11 cellular contexts compared by ENCODE assay signal in the genomic region with DNA sequence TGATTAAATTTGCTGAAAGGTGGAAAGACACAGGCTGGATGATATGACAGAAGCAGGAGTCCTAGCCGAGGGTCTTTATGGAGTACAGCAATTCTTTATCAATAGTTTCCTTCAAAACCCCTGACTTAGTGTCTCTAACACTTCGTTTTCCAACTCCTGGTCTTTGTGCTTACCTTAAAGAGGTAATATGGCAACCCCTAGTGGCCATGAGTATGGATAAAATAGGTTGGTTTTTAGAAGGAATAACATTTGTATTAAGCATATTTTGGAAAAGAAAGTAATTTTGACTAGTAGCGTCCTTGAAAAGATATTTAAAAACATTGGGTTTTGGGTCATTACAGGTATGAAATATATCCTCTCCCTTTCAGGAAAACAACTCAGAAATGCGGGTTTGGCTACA. TPM values are rescaled to one million over a fixed set of nuclear protein-coding genes. Genes with fewer than 3 reads are reported as not detected.
A peak's percentile ranks its signal among the peaks of the same experiment; 100 is the strongest.
DNase-seq lines count a peak whose midpoint lies in the region; ATAC-seq, FAIRE-seq and TF ChIP-seq lines count a peak whose summit lies in the region.
"Had no signal": no experiment of that assay in that cellular context is flagged by ENCODE, and none has a peak within 500 bp of the region (broad histone marks: within the 10 kb centered on the region; RNA-seq: fewer than 3 reads in every experiment).

No MANE protein-coding gene starts in this region.

- H3F3A ChIP-seq in OCI-LY1 (ENCODE audit: insufficient read depth, low read length) = no peaks in the 10 kb centered on the region

- H2AFZ ChIP-seq in OCI-LY1 (ENCODE audit: low read length) = no peak overlapping the region

- H3K4me2 ChIP-seq in A549 = no peak overlapping the region
- no peak overlapping the region for H3K4me2 ChIP-seq in OCI-LY1 (ENCODE audit: low read length)

- H3K27ac ChIP-seq in A549 = no peak overlapping the region
- H3K27ac ChIP-seq in OCI-LY1 (ENCODE audit: low read depth, low read length, poor library complexity, severe bottlenecking) = no peak overlapping the region

- no peak overlapping the region for H3K4me3 ChIP-seq in A549
- no peak overlapping the region for H3K4me3 ChIP-seq in OCI-LY1 (ENCODE audit: low read depth, low read length, poor library complexity, severe bottlenecking)
- H3K4me3 ChIP-seq in foreskin fibroblast (ENCODE audit: low read depth in 1 of 2, low read length in 2 of 2) = no peak overlapping the region

- no peaks in the 10 kb centered on the region for H3K9me2 ChIP-seq in OCI-LY1 (ENCODE audit: low read depth, low read length)

- H3K27me3 Mint-ChIP-seq in T-helper 2 cell treated with Interferon-gamma antibody and Interleukin-4, amounts not matched to agents 5 μg/mL and 100 μg/mL, for 36 hours (ENCODE audit: low read depth) = no peaks in the 10 kb centered on the region
- H3K27me3 Mint-ChIP-seq in activated CD4-positive, alpha-beta T cell treated with anti-CD3 and anti-CD28 coated beads, Interleukin-2, amount 10 ng/mL, durations not matched to agents 24 days and 14 days = peaks cover 2% of the 10 kb centered on the region

- TF ChIP-seq CTCF in A549 (IDR thresholded peaks at IDR 0.05) = peak; percentile 40
- TF ChIP-seq CTCF in OCI-LY1 (IDR thresholded peaks at IDR 0.05; ENCODE audit: low read length) = peak; percentile 42
- peak; percentile 31 for TF ChIP-seq CTCF in foreskin fibroblast (IDR thresholded peaks at IDR 0.05; ENCODE audit: low read depth, low read length)

- H3K9me3 Mint-ChIP-seq in T-helper 2 cell treated with Interferon-gamma antibody and Interleukin-4, amounts not matched to agents 5 μg/mL and 100 μg/mL, for 36 hours = no peaks in the 10 kb centered on the region
- no peaks in the 10 kb centered on the region for H3K9me3 Mint-ChIP-seq in activated CD4-positive, alpha-beta T cell treated with anti-CD3 and anti-CD28 coated beads, Interleukin-2, amount 10 ng/mL, durations not matched to agents 24 days and 14 days

- no peak for TF ChIP-seq POLR2A in A549 (IDR thresholded peaks at IDR 0.05; ENCODE audit: low read length)

- no peaks in the 10 kb centered on the region for H3K79me2 ChIP-seq in OCI-LY1 (ENCODE audit: insufficient read depth, low read length)

- intact Hi-C loops in activated CD4-positive, alpha-beta T cell treated with anti-CD3 and anti-CD28 coated beads, Interleukin-2, amount 10 ng/mL, durations not matched to agents 24 days and 14 days (cut with micrococcal nuclease) = loop anchor here (10.0 kb wide), 1 partner anchor 342 kb away; no protein-coding TSS in a partner anchor

- H4K20me1 ChIP-seq in OCI-LY1 (ENCODE audit: insufficient read depth, low read length) = no peaks in the 10 kb centered on the region

- peak; percentile 39 to 61; a peak in 4 of 5 replicates for TF ChIP-seq RAD21 in A549 (conservative IDR thresholded peaks at IDR 0.05 in 1 of 2, IDR thresholded peaks at IDR 0.05 in 1 of 2)

- no peaks in the 10 kb centered on the region for H3K4me1 ChIP-seq in A549
- no peaks in the 10 kb centered on the region for H3K4me1 ChIP-seq in OCI-LY1 (ENCODE audit: insufficient read depth, low read length, severe bottlenecking)

- H3K4me1 Mint-ChIP-seq in T-helper 2 cell treated with Interferon-gamma antibody and Interleukin-4, amounts not matched to agents 5 μg/mL and 100 μg/mL, for 36 hours (ENCODE audit: low read depth) = no peaks in the 10 kb centered on the region
- no peaks in the 10 kb centered on the region for H3K4me1 Mint-ChIP-seq in activated CD4-positive, alpha-beta T cell treated with anti-CD3 and anti-CD28 coated beads, Interleukin-2, amount 10 ng/mL, durations not matched to agents 24 days and 14 days

- H3K36me3 ChIP-seq in OCI-LY1 (ENCODE audit: insufficient read depth, low read length) = no peaks in the 10 kb centered on the region

- no peak overlapping the region for H3K4me3 Mint-ChIP-seq in T-helper 2 cell treated with Interferon-gamma antibody and Interleukin-4, amounts not matched to agents 5 μg/mL and 100 μg/mL, for 36 hours
- H3K4me3 Mint-ChIP-seq in activated CD4-positive, alpha-beta T cell treated with anti-CD3 and anti-CD28 coated beads, Interleukin-2, amount 10 ng/mL, durations not matched to agents 24 days and 14 days = no peak overlapping the region

- H3K27me3 ChIP-seq in OCI-LY1 (ENCODE audit: insufficient read depth, low read length) = no peaks in the 10 kb centered on the region

- WGBS in A549 (ENCODE audit: missing lambda C conversion rate) = 1% methylated on average over 4 of the region's 4 CpGs

- no peak overlapping the region for H3K9ac ChIP-seq in OCI-LY1 (ENCODE audit: low read length)

- H3K27ac Mint-ChIP-seq in T-helper 2 cell treated with Interferon-gamma antibody and Interleukin-4, amounts not matched to agents 5 μg/mL and 100 μg/mL, for 36 hours = no peak overlapping the region
- H3K27ac Mint-ChIP-seq in activated CD4-positive, alpha-beta T cell treated with anti-CD3 and anti-CD28 coated beads, Interleukin-2, amount 10 ng/mL, durations not matched to agents 24 days and 14 days = no peak overlapping the region

- H3K36me3 Mint-ChIP-seq in T-helper 2 cell treated with Interferon-gamma antibody and Interleukin-4, amounts not matched to agents 5 μg/mL and 100 μg/mL, for 36 hours (ENCODE audit: low read depth) = no peaks in the 10 kb centered on the region
- H3K36me3 Mint-ChIP-seq in activated CD4-positive, alpha-beta T cell treated with anti-CD3 and anti-CD28 coated beads, Interleukin-2, amount 10 ng/mL, durations not matched to agents 24 days and 14 days (ENCODE audit: low read depth) = no peaks in the 10 kb centered on the region

- ATAC-seq in A549 (peak in 1 of 2 experiments; percentile 76; a peak in 3 of 6 replicates), GM19043 (IDR thresholded peaks at IDR 0.05; ENCODE audit: low read depth, unreplicated experiment) (peak; percentile 55), HG02588 (IDR thresholded peaks at IDR 0.05; ENCODE audit: unreplicated experiment) (no peak), GM19035 (IDR thresholded peaks at IDR 0.05; ENCODE audit: unreplicated experiment) (no peak)

- FAIRE-seq in A549 (lab: Jason Lieb, UNC) = no peak

- no peaks in the 10 kb centered on the region for H3K9me3 ChIP-seq in A549
- H3K9me3 ChIP-seq in OCI-LY1 (ENCODE audit: low read length) = no peaks in the 10 kb centered on the region

- CTCF ChIA-PET in A549 (lab: Yijun Ruan, JAX) = interaction anchor here (1.0 kb wide), 1 partner anchor 35 kb away, joined by 3 read pairs; no protein-coding TSS in a partner anchor

- peak; percentile 2 to 22 for DNase-seq in A549 (ENCODE audit: low read depth in 1 of 2, low spot score in 1 of 2)
- DNase-seq in foreskin fibroblast = peak in 1 of 2 donors; percentile 26
- no peak for DNase-seq in T-helper 2 cell treated with Interferon-gamma antibody and Interleukin-4, amounts not matched to agents 5 μg/mL and 100 μg/mL, for 36 hours (ENCODE audit: low spot score)
- DNase-seq in activated CD4-positive, alpha-beta T cell treated with anti-CD3 and anti-CD28 coated beads, Interleukin-2, amount 10 ng/mL, durations not matched to agents 24 days and 14 days = no peak
- DNase-seq: activated gamma-delta T cell treated with Interleukin-2 at 50 U/mL for 16 hours, NCI-H345 had no signal

- POLR2A ChIA-PET in A549 (lab: Yijun Ruan, JAX) = no interaction called here

- no peak for TF ChIP-seq EP300 in A549 (IDR thresholded peaks at IDR 0.05)

TF ChIP-seq in A549, 52 proteins besides CTCF, POLR2A, EP300 and RAD21:
- TF ChIP-seq, protein P1, sequence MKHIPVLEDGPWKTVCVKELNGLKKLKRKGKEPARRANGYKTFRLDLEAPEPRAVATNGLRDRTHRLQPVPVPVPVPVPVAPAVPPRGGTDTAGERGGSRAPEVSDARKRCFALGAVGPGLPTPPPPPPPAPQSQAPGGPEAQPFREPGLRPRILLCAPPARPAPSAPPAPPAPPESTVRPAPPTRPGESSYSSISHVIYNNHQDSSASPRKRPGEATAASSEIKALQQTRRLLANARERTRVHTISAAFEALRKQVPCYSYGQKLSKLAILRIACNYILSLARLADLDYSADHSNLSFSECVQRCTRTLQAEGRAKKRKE (CRISPR knock-in tag; IDR thresholded peaks at IDR 0.05; ENCODE audit: low read depth) = no peak
- TF ChIP-seq RNF2 (IDR thresholded peaks at IDR 0.05; ENCODE audit: borderline replicate concordance, low read depth) (no peak), FOSB (CRISPR knock-in tag; IDR thresholded peaks at IDR 0.05) (no peak), CHD4 (IDR thresholded peaks at IDR 0.05; ENCODE audit: borderline replicate concordance) (no peak), TP53 (CRISPR knock-in tag; IDR thresholded peaks at IDR 0.05) (no peak), SMC3 (IDR thresholded peaks at IDR 0.05) (0 out of 3 replicates have a peak, but pooled peaks have one; percentile 19), EHMT2 (IDR thresholded peaks at IDR 0.05; ENCODE audit: low read depth) (no peak)
- TF ChIP-seq, protein P2, sequence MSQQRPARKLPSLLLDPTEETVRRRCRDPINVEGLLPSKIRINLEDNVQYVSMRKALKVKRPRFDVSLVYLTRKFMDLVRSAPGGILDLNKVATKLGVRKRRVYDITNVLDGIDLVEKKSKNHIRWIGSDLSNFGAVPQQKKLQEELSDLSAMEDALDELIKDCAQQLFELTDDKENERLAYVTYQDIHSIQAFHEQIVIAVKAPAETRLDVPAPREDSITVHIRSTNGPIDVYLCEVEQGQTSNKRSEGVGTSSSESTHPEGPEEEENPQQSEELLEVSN (IDR thresholded peaks at IDR 0.05; ENCODE audit: borderline replicate concordance, low read depth) = no peak

RNA-seq across cellular contexts. Expression of gene VGLL2, which starts 51.9 kb away (rescaled TPM):
- not detected in 2 replicates for polyA plus RNA-seq in A549 (2011; rRNA removed)
- not detected in 2 replicates for polyA plus RNA-seq in A549 (2012; cell fraction: cytosol; rRNA removed)
- polyA plus RNA-seq in A549 (2012; cell fraction: nucleus; rRNA removed) = not detected in 2 replicates
- not detected in 3 replicates for polyA plus RNA-seq in A549 (2017; fragmentation: RNase III; extraction: RNeasy Plus Mini Kit Qiagen cat#74134 plus additional on column Dnase treatment)
- polyA minus RNA-seq in A549 (2011; rRNA and poly(A)+ RNA removed) = not detected in 2 replicates
- not detected in 2 replicates for total RNA-seq in activated CD4-positive, alpha-beta T cell treated with anti-CD3 and anti-CD28 coated beads, Interleukin-2, amount 10 ng/mL, durations not matched to agents 24 days and 14 days
- total RNA-seq: subcutaneous adipose tissue had no signal

Comparison
In these comparisons a context has a peak if more than half of its experiments do, and no peak if none do; other contexts are left out.
1. DNase-seq: peak in A549 (2 of 2); none in T-helper 2 cell treated with Interferon-gamma antibody and Interleukin-4, amounts not matched to agents 5 μg/mL and 100 μg/mL, for 36 hours (single experiment) and activated CD4-positive, alpha-beta T cell treated with anti-CD3 and anti-CD28 coated beads, Interleukin-2, amount 10 ng/mL, durations not matched to agents 24 days and 14 days (single experiment).
2. Peak in every context shown above with its lines, with median percentiles within 50 percentile points of each other: CTCF ChIP-seq.